In the genomic region with DNA sequence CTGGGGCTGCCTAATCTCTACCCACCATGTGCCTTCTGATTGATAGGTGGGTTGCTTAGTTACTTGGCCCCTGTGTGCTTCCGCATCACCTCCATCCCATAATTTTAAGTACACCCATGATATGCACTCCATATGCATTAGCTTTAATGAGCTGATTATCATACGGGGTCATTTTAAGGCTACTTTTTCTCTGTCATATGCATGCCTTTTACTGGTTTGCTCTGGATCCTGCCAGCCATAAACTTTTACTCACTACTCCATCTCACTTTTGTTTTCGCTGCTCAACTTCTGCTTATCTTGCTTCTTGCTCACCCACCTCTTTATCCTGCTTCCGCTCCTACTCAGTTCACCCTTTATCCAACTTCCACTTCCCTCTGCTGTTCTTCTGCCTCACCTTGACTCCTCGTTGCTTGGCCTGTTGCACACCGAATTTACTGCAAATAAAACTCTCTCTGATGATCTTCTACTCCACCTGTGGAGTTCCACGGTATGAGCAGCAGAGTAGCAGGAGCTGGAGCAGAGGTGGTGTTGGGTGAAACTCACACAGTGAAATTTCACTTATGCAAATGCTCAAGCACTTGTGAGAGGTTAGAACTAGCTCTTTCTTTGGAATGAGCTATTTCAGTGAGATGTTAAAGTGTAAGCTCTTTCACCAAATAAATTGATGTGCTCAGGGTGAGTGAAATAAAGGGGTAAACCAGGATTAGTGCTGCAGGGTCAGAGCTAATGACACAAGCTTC, we compare ENCODE assay signal across 8 cellular contexts. TPM values are rescaled to one million over a fixed set of nuclear protein-coding genes. Genes with fewer than 3 reads are reported as not detected.
DNase-seq lines count a peak whose midpoint lies in the region; ATAC-seq and TF ChIP-seq lines count a peak whose summit lies in the region.
"Not testable (repeated sequence)": the region's sequence is repeated elsewhere in the genome, so short reads cannot be mapped to it uniquely, and the experiment has no call there.

No MANE protein-coding gene starts in this region.

- H3K4me1 ChIP-seq in mucosa of descending colon (ENCODE audit: low read depth): not testable (repeated sequence)

- peak overlapping the region; percentile 37 for H3K4me3 ChIP-seq in GM06990 (replicated peaks; ENCODE audit: low read depth, low read length)
- H3K4me3 ChIP-seq in mucosa of descending colon: not testable (repeated sequence)

- H3K27ac Mint-ChIP-seq in activated T-cell treated with anti-CD3 and anti-CD28 coated beads, Interleukin-2, amount 50 U/mL, for 72 hours: not testable (repeated sequence)

- not testable (repeated sequence) for H3K36me3 ChIP-seq in GM06990 (ENCODE audit: control insufficient read depth, insufficient read depth, low read length); mucosa of descending colon (ENCODE audit: low read depth)

- H3K4me1 Mint-ChIP-seq in activated T-cell treated with anti-CD3 and anti-CD28 coated beads, Interleukin-2, amount 50 U/mL, for 72 hours (ENCODE audit: low read depth): not testable (repeated sequence)

- TF ChIP-seq CTCF in GM06990 (IDR thresholded peaks at IDR 0.05; ENCODE audit: insufficient read depth, low read length, poor library complexity, severe bottlenecking); mucosa of descending colon (IDR thresholded peaks at IDR 0.05): not testable (repeated sequence)

- ATAC-seq in GM18907 (IDR thresholded peaks at IDR 0.05; ENCODE audit: unreplicated experiment) (peak; percentile 40), GM21515 (IDR thresholded peaks at IDR 0.05; ENCODE audit: unreplicated experiment) (peak; percentile 46), HG02798 (IDR thresholded peaks at IDR 0.05; ENCODE audit: poor library complexity, unreplicated experiment) (peak; percentile 34), HG03175 (IDR thresholded peaks at IDR 0.05; ENCODE audit: unreplicated experiment) (peak; percentile 49), mucosa of descending colon (peak; percentile 2)
- ATAC-seq in activated T-cell treated with anti-CD3 and anti-CD28 coated beads, Interleukin-2, amount 50 U/mL, for 72 hours (replicated peaks in 1 of 2): not testable (repeated sequence)

- H3K9me3 Mint-ChIP-seq in activated T-cell treated with anti-CD3 and anti-CD28 coated beads, Interleukin-2, amount 50 U/mL, for 72 hours: not testable (repeated sequence)

- intact Hi-C loops in mucosa of descending colon (cut with DNase I, micrococcal nuclease): not testable (repeated sequence)

- not testable (repeated sequence) for H3K27me3 Mint-ChIP-seq in activated T-cell treated with anti-CD3 and anti-CD28 coated beads, Interleukin-2, amount 50 U/mL, for 72 hours (ENCODE audit: low read depth)

- H3K9me3 ChIP-seq in mucosa of descending colon: not testable (repeated sequence)

- peak overlapping the region; percentile 3 to 46 for H3K4me3 Mint-ChIP-seq in activated T-cell treated with anti-CD3 and anti-CD28 coated beads, Interleukin-2, amount 50 U/mL, for 72 hours

- DNase-seq in GM06990 (ENCODE audit: extremely low read depth, insufficient read length) (peak; percentile 15), NCI-H526 (lab: John Stamatoyannopoulos, UW) (peak; percentile 15 to 33)
- not testable (repeated sequence) for DNase-seq in activated T-cell treated with anti-CD3 and anti-CD28 coated beads, Interleukin-2, amount 50 U/mL, for 72 hours; mucosa of descending colon

- H3K27me3 ChIP-seq in GM06990 (replicated peaks; ENCODE audit: control insufficient read depth, insufficient read depth, low read length): not testable (repeated sequence)

- not testable (repeated sequence) for H3K36me3 Mint-ChIP-seq in activated T-cell treated with anti-CD3 and anti-CD28 coated beads, Interleukin-2, amount 50 U/mL, for 72 hours (ENCODE audit: insufficient read depth in 2 of 2)

RNA-seq across cellular contexts. Expression of a gene that starts 3.5 kb away (rescaled TPM):
- total RNA-seq in activated T-cell treated with anti-CD3 and anti-CD28 coated beads, Interleukin-2, amount 50 U/mL, for 72 hours: 10 to 100 TPM; 15.4 to 18.0 TPM
- total RNA-seq in mucosa of descending colon: 10 to 100 TPM in 2 of 3 donors, 1 to 10 TPM in 1; 10.0 to 15.7 (median 14.2) TPM
